In genomic region chr6:138336221-138336620, GRCh38 we compare ENCODE assay signal across 17 cellular contexts. TPM values are rescaled to one million over a fixed set of nuclear protein-coding genes. Genes with fewer than 3 reads are reported as not detected.
"Had no signal": no experiment of that assay in that cellular context is flagged by ENCODE, and none has a peak within 500 bp of the region (broad histone marks: within the 10 kb centered on the region; RNA-seq: fewer than 3 reads in every experiment).

No MANE protein-coding gene starts in this region.

- ATAC-seq: activated CD4-positive, CD25-positive, alpha-beta regulatory T cell treated with anti-CD3 and anti-CD28 coated beads, Interleukin-2, amount 50 U/mL, for 24 hours had no signal

- H3K4me2 ChIP-seq: hepatocyte had no signal

- H3K4me3 ChIP-seq: coronary artery, esophagus muscularis mucosa, hepatocyte, sigmoid colon had no signal

- H2AFZ ChIP-seq: hepatocyte had no signal

- H3K36me3 ChIP-seq: brain microvascular endothelial cell, esophagus muscularis mucosa, sigmoid colon had no signal

- H3K27ac ChIP-seq: brain microvascular endothelial cell, coronary artery, esophagus muscularis mucosa, hepatocyte, sigmoid colon had no signal

- H3K27me3 ChIP-seq: brain microvascular endothelial cell, esophagus muscularis mucosa, hepatocyte, sigmoid colon had no signal

- H3K79me2 ChIP-seq: hepatocyte had no signal

- H3K4me1 ChIP-seq: esophagus muscularis mucosa, sigmoid colon had no signal

- H3K9me3 ChIP-seq: esophagus muscularis mucosa, sigmoid colon had no signal

- DNase-seq: activated CD4-positive, alpha-beta T cell treated with anti-CD3 and anti-CD28 coated beads, Interleukin-2, amount 50 U/mL, for 1 hour; activated CD8-positive, alpha-beta memory T cell treated with anti-CD3 and anti-CD28 coated beads for 24 hours; activated naive CD8-positive, alpha-beta T cell treated with anti-CD3 and anti-CD28 coated beads for 36 hours; brain microvascular endothelial cell; kidney glomerular epithelial cell; nephron progenitor cell; sigmoid colon; stimulated activated CD4-positive, alpha-beta T cell treated with anti-CD3 and anti-CD28 coated beads, Interleukin-1b, Interleukin-23, amount 100 ng/mL, for 48 hours had no signal

RNA-seq across cellular contexts. Expression of gene SMIM28, which starts 41.5 kb away (rescaled TPM):
- total RNA-seq: activated naive CD8-positive, alpha-beta T cell treated with anti-CD3 and anti-CD28 coated beads for 36 hours; hepatocyte; lower leg skin; mesenteric fat pad; osteoblast; ureter had no signal
- polyA plus RNA-seq: hepatocyte, thymus had no signal
